Comparison of ENCODE assay signal across 9 cellular contexts in genomic region chr3:173529062-173529711, GRCh38.
A peak's percentile ranks its signal among the peaks of the same experiment; 100 is the strongest.
DNase-seq lines count a peak whose midpoint lies in the region; ATAC-seq and TF ChIP-seq lines count a peak whose summit lies in the region.
"Had no signal": no experiment of that assay in that cellular context is flagged by ENCODE, and none has a peak within 500 bp of the region (broad histone marks: within the 10 kb centered on the region; RNA-seq: fewer than 3 reads in every experiment).

No MANE protein-coding gene starts in this region.

- H3K9me3 Mint-ChIP-seq in mesothelial cell of epicardium, result peaks cover 38% of the 10 kb centered on the region

- H3K27me3 Mint-ChIP-seq in mesothelial cell of epicardium (ENCODE audit: low read depth), result no peaks in the 10 kb centered on the region
- H3K27me3 Mint-ChIP-seq: naive B cell had no signal

- peak; percentile 76 for ATAC-seq in GM21526 (IDR thresholded peaks at IDR 0.05; ENCODE audit: low FRiP score, unreplicated experiment)

- peaks cover 13% of the 10 kb centered on the region for H3K36me3 Mint-ChIP-seq in mesothelial cell of epicardium

- H3K27me3 ChIP-seq in HL-60 (ENCODE audit: insufficient read depth, poor library complexity, severe bottlenecking), result no peaks in the 10 kb centered on the region

- H3K4me3 Mint-ChIP-seq in mesothelial cell of epicardium, result no peak overlapping the region
- H3K4me3 Mint-ChIP-seq: naive B cell had no signal

- TF ChIP-seq CTCF in HL-60 (IDR thresholded peaks at IDR 0.05; ENCODE audit: insufficient read depth, low read length) (peak; percentile 35), VCaP (conservative IDR thresholded peaks at IDR 0.05) (peak; percentile 78), mesothelial cell of epicardium (IDR thresholded peaks at IDR 0.05; ENCODE audit: unreplicated experiment) (peak; percentile 51)

- no peaks in the 10 kb centered on the region for H3K4me1 Mint-ChIP-seq in mesothelial cell of epicardium
- H3K4me1 Mint-ChIP-seq: naive B cell had no signal

- no peak overlapping the region for H3K27ac ChIP-seq in HL-60 (replicated peaks)
- H3K27ac ChIP-seq in VCaP, result no peak overlapping the region

- no peak overlapping the region for H3K27ac Mint-ChIP-seq in mesothelial cell of epicardium

- DNase-seq in GM04504 (ENCODE audit: low read depth) (peak; percentile 3), HL-60 (ENCODE audit: low read depth in 1 of 2, low spot score in 1 of 2) (peak in 1 of 2 experiments; percentile 17), mesothelial cell of epicardium (ENCODE audit: low spot score in 2 of 2, unreplicated experiment in 2 of 2) (no peak), NCI-H2196 treated with DMSO at 0.1 percent for 48 hours (lab: John Stamatoyannopoulos, UW; ENCODE audit: unreplicated experiment) (no peak)
- no peak for DNase-seq in activated T-cell treated with anti-CD3 and anti-CD28 coated beads, Interleukin-2, amount 50 U/mL, for 1 hour
- DNase-seq in effector CD4-positive, alpha-beta T cell, result no peak
- DNase-seq: naive B cell had no signal

- H3K4me3 ChIP-seq in HL-60 (replicated peaks; ENCODE audit: insufficient read depth, low read length), result no peak overlapping the region
